20 cellular contexts compared by ENCODE assay signal in genomic region chr4:2822461-2823300, GRCh38. TPM values are rescaled to one million over a fixed set of nuclear protein-coding genes. Genes with fewer than 3 reads are reported as not detected.
DNase-seq lines count a peak whose midpoint lies in the region; ATAC-seq and FAIRE-seq lines count a peak whose summit lies in the region.
"Had no signal": no experiment of that assay in that cellular context is flagged by ENCODE, and none has a peak within 500 bp of the region (broad histone marks: within the 10 kb centered on the region; RNA-seq: fewer than 3 reads in every experiment).

No MANE protein-coding gene starts in this region.

- peak overlapping the region; percentile 17 for H3K18ac ChIP-seq in neuronal stem cell (ENCODE audit: low read length)

- no peak overlapping the region for H3K4ac ChIP-seq in neuronal stem cell (ENCODE audit: low read length)

- FAIRE-seq in urothelium cell line (lab: Jason Lieb, UNC): no peak

- no peak overlapping the region for H2BK120ac ChIP-seq in neuronal stem cell (ENCODE audit: low read depth, low read length)

- no peak overlapping the region for H3K4me3 ChIP-seq in CD4-positive, alpha-beta memory T cell (ENCODE audit: low read length in 2 of 2)
- no peak overlapping the region for H3K4me3 ChIP-seq in right cardiac atrium (ENCODE audit: low read length)
- no peak overlapping the region for H3K4me3 ChIP-seq in neuronal stem cell (ENCODE audit: low read length in 2 of 2)
- H3K4me3 ChIP-seq: BLaER1 had no signal

- H3K79me1 ChIP-seq in neuronal stem cell (ENCODE audit: low read depth, low read length): peaks cover 5% of the 10 kb centered on the region

- DNase-seq in CD4-positive, alpha-beta memory T cell: no peak
- DNase-seq in central memory CD8-positive, alpha-beta T cell (ENCODE audit: low spot score in 2 of 2): no peak
- peak in 2 of 3 donors; percentile 46 to 58 for DNase-seq in right cardiac atrium
- DNase-seq in neuronal stem cell (ENCODE audit: low spot score): no peak
- DNase-seq in urothelium cell line (ENCODE audit: low spot score): no peak
- no peak for DNase-seq in DMS79 (lab: John Stamatoyannopoulos, UW)
- no peak for DNase-seq in NCI-H1092 (lab: John Stamatoyannopoulos, UW)
- DNase-seq: activated CD4-positive, alpha-beta T cell treated with anti-CD3 and anti-CD28 coated beads for 4 hours; activated CD8-positive, alpha-beta memory T cell treated with anti-CD3 and anti-CD28 coated beads for 24 hours; activated T-cell treated with anti-CD3 and anti-CD28 coated beads, Interleukin-2, amount 50 U/mL, for 4 hours; brain microvascular endothelial cell; foreskin keratinocyte; NCI-H446; NCI-H82; stimulated activated CD4-positive, alpha-beta T cell treated with anti-CD3 and anti-CD28 coated beads, Interleukin-2, amount 100 ng/mL, for 48 hours; substantia nigra had no signal

- WGBS in right cardiac atrium: 92% methylated on average over 23 of the region's 23 CpGs
- WGBS in neuronal stem cell (ENCODE audit: extremely low coverage in 2 of 2, insufficient read length in 2 of 2, insufficient replicate concordance in 1 of 2), 2 donors: no CpG with 5 or more reads among the region's 23 CpGs

- no peak overlapping the region for H4K8ac ChIP-seq in neuronal stem cell (ENCODE audit: low read depth, low read length)

- no peaks in the 10 kb centered on the region for H3K9me3 Mint-ChIP-seq in CD4-positive, alpha-beta memory T cell
- no peaks in the 10 kb centered on the region for H3K9me3 Mint-ChIP-seq in central memory CD8-positive, alpha-beta T cell
- H3K9me3 Mint-ChIP-seq: activated T-cell treated with anti-CD3 and anti-CD28 coated beads, Interleukin-2, amount 50 U/mL, for 4 hours; T-helper 2 cell treated with Interferon-gamma antibody and Interleukin-4, amounts not matched to agents 5 μg/mL and 100 μg/mL, for 36 hours had no signal

- no peaks in the 10 kb centered on the region for H3K9me3 ChIP-seq in CD4-positive, alpha-beta memory T cell (ENCODE audit: control insufficient read depth in 1 of 2, low read length in 2 of 2)
- H3K9me3 ChIP-seq in right cardiac atrium (ENCODE audit: control insufficient read depth, low read length): no peaks in the 10 kb centered on the region
- no peaks in the 10 kb centered on the region for H3K9me3 ChIP-seq in neuronal stem cell (replicated peaks in 1 of 2; ENCODE audit: control insufficient read depth in 2 of 2, insufficient read depth in 1 of 2, low read depth in 1 of 2, low read length in 2 of 2)
- H3K9me3 ChIP-seq: BLaER1 had no signal

- peaks cover 9% of the 10 kb centered on the region for H3K4me1 ChIP-seq in CD4-positive, alpha-beta memory T cell (ENCODE audit: insufficient read depth, low read length)
- H3K4me1 ChIP-seq in right cardiac atrium (ENCODE audit: control insufficient read depth, insufficient read depth, low read length) (peaks cover 2% of the 10 kb centered on the region), neuronal stem cell (ENCODE audit: control insufficient read depth in 2 of 2, insufficient read depth in 1 of 2, low read depth in 1 of 2, low read length in 2 of 2) (peaks cover 0 to 2% of the 10 kb centered on the region in 2 donors)

- H2AK5ac ChIP-seq in neuronal stem cell (ENCODE audit: low read depth, low read length): no peak overlapping the region

- no peak overlapping the region for H2BK15ac ChIP-seq in neuronal stem cell (ENCODE audit: low read length)

- no peak overlapping the region for H4K91ac ChIP-seq in neuronal stem cell (ENCODE audit: low read depth, low read length, poor library complexity)

- no peak overlapping the region for H3K4me2 ChIP-seq in neuronal stem cell (ENCODE audit: insufficient read depth, low read length, poor library complexity, severe bottlenecking)
- H3K4me2 ChIP-seq: BLaER1 had no signal

- H3K4me1 Mint-ChIP-seq in CD4-positive, alpha-beta memory T cell: peaks cover 7 to 24% (median 17%) of the 10 kb centered on the region in 4 donors
- H3K4me1 Mint-ChIP-seq in central memory CD8-positive, alpha-beta T cell: peaks cover 43% of the 10 kb centered on the region

- H2BK5ac ChIP-seq in neuronal stem cell (ENCODE audit: low read length): peak overlapping the region; percentile 12

- H3K4me3 Mint-ChIP-seq in CD4-positive, alpha-beta memory T cell: no peak overlapping the region
- no peak overlapping the region for H3K4me3 Mint-ChIP-seq in central memory CD8-positive, alpha-beta T cell
- H3K4me3 Mint-ChIP-seq: activated T-cell treated with anti-CD3 and anti-CD28 coated beads, Interleukin-2, amount 50 U/mL, for 4 hours; T-helper 2 cell treated with Interferon-gamma antibody and Interleukin-4, amounts not matched to agents 5 μg/mL and 100 μg/mL, for 36 hours had no signal

- no peak overlapping the region for H3K23ac ChIP-seq in neuronal stem cell (ENCODE audit: low read depth, low read length, poor library complexity)

- H2AFZ ChIP-seq in neuronal stem cell (ENCODE audit: low read length): no peak overlapping the region

- peaks cover 30% of the 10 kb centered on the region for H3K36me3 ChIP-seq in CD4-positive, alpha-beta memory T cell (ENCODE audit: insufficient read depth, low read length)
- peaks cover 30 to 64% of the 10 kb centered on the region in 2 donors for H3K36me3 ChIP-seq in neuronal stem cell (replicated peaks in 1 of 2; ENCODE audit: control insufficient read depth in 2 of 2, insufficient read depth in 2 of 2, low read length in 2 of 2)

- H3K36me3 Mint-ChIP-seq in CD4-positive, alpha-beta memory T cell: peaks cover 14 to 34% of the 10 kb centered on the region in 2 donors
- peaks cover 33% of the 10 kb centered on the region for H3K36me3 Mint-ChIP-seq in central memory CD8-positive, alpha-beta T cell (ENCODE audit: insufficient read depth)

- no peak overlapping the region for H3K9ac ChIP-seq in neuronal stem cell (ENCODE audit: low read depth, low read length, poor library complexity)
- H3K9ac ChIP-seq: BLaER1 had no signal

- H3K27ac Mint-ChIP-seq in CD4-positive, alpha-beta memory T cell: peak overlapping the region in 4 of 7 donors; percentile 25 to 92 (median 64)
- peak overlapping the region; percentile 70 for H3K27ac Mint-ChIP-seq in central memory CD8-positive, alpha-beta T cell (ENCODE audit: low read depth)
- H3K27ac Mint-ChIP-seq: T-helper 2 cell treated with Interferon-gamma antibody and Interleukin-4, amounts not matched to agents 5 μg/mL and 100 μg/mL, for 36 hours had no signal

- ATAC-seq in central memory CD8-positive, alpha-beta T cell (replicated peaks; ENCODE audit: extremely low read depth, poor library complexity, severe bottlenecking): no peak
- ATAC-seq in right cardiac atrium (no peak), GM18909 (IDR thresholded peaks at IDR 0.05; ENCODE audit: poor library complexity, unreplicated experiment) (no peak)
- ATAC-seq: activated T-cell treated with anti-CD3 and anti-CD28 coated beads, Interleukin-2, amount 50 U/mL, for 4 hours; foreskin keratinocyte had no signal

- POLR2A ChIA-PET in CD4-positive, alpha-beta memory T cell (lab: Charles Lee; ENCODE audit: partially characterized antibody): interaction anchor here (1.0 kb wide), 2 partner anchors 16 to 24 kb away, joined by 3 read pairs; no protein-coding TSS in a partner anchor

- H3K27me3 Mint-ChIP-seq in CD4-positive, alpha-beta memory T cell: no peaks in the 10 kb centered on the region
- H3K27me3 Mint-ChIP-seq in central memory CD8-positive, alpha-beta T cell: no peaks in the 10 kb centered on the region

- CTCF ChIA-PET in CD4-positive, alpha-beta memory T cell (lab: Charles Lee; ENCODE audit: partially characterized antibody): no interaction called here

- H2BK12ac ChIP-seq in neuronal stem cell (ENCODE audit: low read length): no peak overlapping the region

- H3K14ac ChIP-seq in neuronal stem cell (ENCODE audit: low read length): no peak overlapping the region

- H3K27me3 ChIP-seq in CD4-positive, alpha-beta memory T cell (ENCODE audit: insufficient read depth, low read length): no peaks in the 10 kb centered on the region
- H3K27me3 ChIP-seq in right cardiac atrium (ENCODE audit: control insufficient read depth, insufficient read depth) (no peaks in the 10 kb centered on the region), neuronal stem cell (ENCODE audit: control insufficient read depth in 3 of 3, insufficient read depth in 3 of 3, low read depth in 1 of 3, low read length in 3 of 3) (no peaks in the 10 kb centered on the region)
- H3K27me3 ChIP-seq: brain microvascular endothelial cell, foreskin keratinocyte had no signal

- intact Hi-C loops in CD4-positive, alpha-beta memory T cell (cut with micrococcal nuclease): no loop called here
- intact Hi-C loops in right cardiac atrium (cut with DNase I): no loop called here

- H3K27ac ChIP-seq in CD4-positive, alpha-beta memory T cell (ENCODE audit: low read depth, low read length): no peak overlapping the region
- H3K27ac ChIP-seq in right cardiac atrium (ENCODE audit: low read length) (no peak overlapping the region), neuronal stem cell (replicated peaks; ENCODE audit: low read length) (no peak overlapping the region)
- H3K27ac ChIP-seq: BLaER1, brain microvascular endothelial cell, foreskin keratinocyte, HL-60 had no signal

RNA-seq across cellular contexts. Expression of gene ADD1, which starts 21.0 kb away (rescaled TPM):
- 100 to 1,000 TPM; 289 to 293 TPM for total RNA-seq in CD4-positive, alpha-beta memory T cell
- 100 to 1,000 TPM; 159 to 171 TPM for polyA plus RNA-seq in CD4-positive, alpha-beta memory T cell
- total RNA-seq in right cardiac atrium: 100 to 1,000 TPM; 215 to 256 (median 236) TPM
- polyA plus RNA-seq in right cardiac atrium: 207 TPM
- 169 TPM for polyA plus RNA-seq in neuronal stem cell (2013, experiment 1 of 2)
- 159 TPM for polyA plus RNA-seq in neuronal stem cell (2013, experiment 2 of 2)

RNA-seq across cellular contexts. Expression of gene SH3BP2, which starts 29.8 kb away (rescaled TPM):
- total RNA-seq in CD4-positive, alpha-beta memory T cell: 10 to 100 TPM; 37.9 to 44.3 TPM
- polyA plus RNA-seq in CD4-positive, alpha-beta memory T cell: 10 to 100 TPM in 1 of 2 donors, 1 to 10 TPM in 1; 3.8 to 16.3 TPM
- 10 to 100 TPM; 20.5 to 28.8 (median 26.3) TPM for total RNA-seq in right cardiac atrium
- polyA plus RNA-seq in right cardiac atrium: 21.7 TPM
- 8.1 TPM for polyA plus RNA-seq in neuronal stem cell (2013, experiment 1 of 2)
- polyA plus RNA-seq in neuronal stem cell (2013, experiment 2 of 2): 8.7 TPM

Comparison
In these comparisons a context has a peak if more than half of its experiments do, and no peak if none do; other contexts are left out.
1. DNase-seq: peak in right cardiac atrium (2 of 3); none in CD4-positive, alpha-beta memory T cell (0 of 5), central memory CD8-positive, alpha-beta T cell (0 of 2), neuronal stem cell (single experiment), urothelium cell line (single experiment), DMS79 (single experiment) and NCI-H1092 (single experiment).